ENCODE assay signal across 19 cellular contexts in the genomic region with DNA sequence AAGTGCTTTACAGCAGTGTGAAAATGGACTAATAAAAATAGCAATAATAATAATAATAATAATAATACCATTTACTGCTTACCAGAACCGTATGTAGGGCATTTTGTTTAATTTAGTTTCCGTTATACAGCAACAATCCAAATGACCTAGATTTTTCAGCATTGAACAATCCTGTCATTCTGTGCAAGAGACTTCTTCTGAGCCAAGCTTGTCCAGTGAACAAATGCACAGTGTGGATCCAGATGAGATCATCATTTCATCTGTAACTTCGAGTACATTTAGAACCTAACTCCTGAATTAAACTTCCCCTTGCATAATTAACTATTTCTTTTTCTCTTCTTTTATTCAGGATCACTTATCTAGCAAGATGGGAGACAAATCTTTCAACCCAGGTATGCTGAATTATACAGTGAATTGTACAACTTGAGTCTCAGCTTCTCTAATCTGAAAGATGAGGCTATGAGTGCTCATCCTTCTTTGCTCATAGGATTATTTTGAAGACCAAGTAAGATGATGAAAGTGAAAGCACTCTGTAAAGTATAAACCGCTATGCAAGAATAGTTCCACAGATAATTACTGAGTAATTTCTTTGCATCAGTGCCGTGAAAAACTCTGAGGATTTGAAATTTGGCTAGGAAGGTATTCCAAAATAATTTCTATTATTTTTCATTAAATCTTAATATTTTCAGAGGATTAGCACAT. TPM values are rescaled to one million over a fixed set of nuclear protein-coding genes. Genes with fewer than 3 reads are reported as not detected.
DNase-seq lines count a peak whose midpoint lies in the region; ATAC-seq, FAIRE-seq and TF ChIP-seq lines count a peak whose summit lies in the region.
"Had no signal": no experiment of that assay in that cellular context is flagged by ENCODE, and none has a peak within 500 bp of the region (broad histone marks: within the 10 kb centered on the region; RNA-seq: fewer than 3 reads in every experiment).

No MANE protein-coding gene starts in this region.

- H3K79me2 ChIP-seq in SK-N-SH (ENCODE audit: insufficient read depth), result no peaks in the 10 kb centered on the region

- no peaks in the 10 kb centered on the region for H3K36me3 ChIP-seq in SK-N-SH (replicated peaks in 1 of 2; ENCODE audit: control insufficient read depth in 1 of 2, insufficient read depth in 2 of 2, low read length in 1 of 2)
- H3K36me3 ChIP-seq in Caco-2 (ENCODE audit: control insufficient read depth, insufficient read depth, low read length), result no peaks in the 10 kb centered on the region
- H3K36me3 ChIP-seq in breast epithelium, result no peaks in the 10 kb centered on the region
- H3K36me3 ChIP-seq: sigmoid colon had no signal

- POLR2A ChIA-PET in SK-N-SH (lab: Yijun Ruan, JAX), result no interaction called here
- POLR2A ChIA-PET in Caco-2 (lab: Charles Lee), result no interaction called here

- no peaks in the 10 kb centered on the region for H3K36me3 Mint-ChIP-seq in Caco-2 (ENCODE audit: insufficient read depth, unreplicated experiment)

- no peaks in the 10 kb centered on the region for H3F3A ChIP-seq in SK-N-SH (replicated peaks; ENCODE audit: insufficient read depth)

- intact Hi-C loops in Caco-2 (cut with micrococcal nuclease; ENCODE audit: unreplicated experiment) (no loop called here), breast epithelium (cut with DNase I; ENCODE audit: low total_unique reads) (no loop called here)

- H2AFZ ChIP-seq in SK-N-SH (ENCODE audit: low read depth), result no peak overlapping the region

- TF ChIP-seq CTCF in SK-N-SH (IDR thresholded peaks at IDR 0.05), result no peak
- no peak for TF ChIP-seq CTCF in Caco-2 (IDR thresholded peaks at IDR 0.05; ENCODE audit: insufficient read depth in 1 of 2, low read depth in 1 of 2, low read length in 1 of 2, severe bottlenecking in 1 of 2, unreplicated experiment in 1 of 2)
- no peak for TF ChIP-seq CTCF in breast epithelium (IDR thresholded peaks at IDR 0.05)

- no peaks in the 10 kb centered on the region for H4K20me1 ChIP-seq in SK-N-SH (ENCODE audit: insufficient read depth)

- ATAC-seq in GM19468 (IDR thresholded peaks at IDR 0.05; ENCODE audit: extremely low read depth, unreplicated experiment) (peak; percentile 51), HG03064 (IDR thresholded peaks at IDR 0.05; ENCODE audit: low read depth, unreplicated experiment) (peak; percentile 44)

- TF ChIP-seq POLR2A in breast epithelium (IDR thresholded peaks at IDR 0.05), result no peak

- H3K9me2 ChIP-seq in SK-N-SH, result no peaks in the 10 kb centered on the region

- no peak overlapping the region for H3K27ac Mint-ChIP-seq in Caco-2 (ENCODE audit: unreplicated experiment)
- H3K27ac Mint-ChIP-seq: activated CD4-positive, alpha-beta memory T cell treated with anti-CD3 and anti-CD28 coated beads, Interleukin-2, amount 10 ng/mL, durations not matched to agents 7 days and 5 days; nephron had no signal

- BruUV-seq in Caco-2 (replicated peaks; lab: Mats Ljungman, UMichigan), result no TSS peak

- peak; percentile 64 for FAIRE-seq in GM18507 (lab: Jason Lieb, UNC)
- FAIRE-seq: bronchial epithelial cell, HTR-8/SVneo had no signal

- H3K27me3 Mint-ChIP-seq in Caco-2 (ENCODE audit: insufficient read depth, unreplicated experiment), result no peaks in the 10 kb centered on the region

- no peak overlapping the region for H3K9ac ChIP-seq in SK-N-SH

- H3K27me3 ChIP-seq in SK-N-SH (ENCODE audit: insufficient read depth) (no peaks in the 10 kb centered on the region), Caco-2 (replicated peaks; ENCODE audit: control insufficient read depth, insufficient read depth, low read length) (no peaks in the 10 kb centered on the region), breast epithelium (no peaks in the 10 kb centered on the region)
- H3K27me3 ChIP-seq: sigmoid colon had no signal

- no peak overlapping the region for H3K4me3 ChIP-seq in SK-N-SH (ENCODE audit: low read depth in 2 of 2, low read length in 1 of 2)
- no peak overlapping the region for H3K4me3 ChIP-seq in Caco-2 (ENCODE audit: low read depth, low read length)
- H3K4me3 ChIP-seq in breast epithelium, result no peak overlapping the region
- H3K4me3 ChIP-seq: sigmoid colon had no signal

- no peak for TF ChIP-seq EP300 in SK-N-SH (IDR thresholded peaks at IDR 0.05; ENCODE audit: borderline replicate concordance in 1 of 2, low read depth in 1 of 2, low read length in 1 of 2)

- peaks cover 20% of the 10 kb centered on the region for H3K9me3 Mint-ChIP-seq in Caco-2 (ENCODE audit: unreplicated experiment)
- H3K9me3 Mint-ChIP-seq: nephron had no signal

- CTCF ChIA-PET in SK-N-SH (lab: Yijun Ruan, JAX), result no interaction called here
- CTCF ChIA-PET in Caco-2 (lab: Charles Lee), result no interaction called here

- WGBS in SK-N-SH (ENCODE audit: low lambda C conversion rate), result 5% methylated on average over 5 of the region's 5 CpGs

- H3K4me1 ChIP-seq in SK-N-SH (ENCODE audit: control insufficient read depth in 1 of 2, insufficient read depth in 2 of 2, low read depth in 1 of 2, low read length in 1 of 2) (no peaks in the 10 kb centered on the region), Caco-2 (no peaks in the 10 kb centered on the region), breast epithelium (no peaks in the 10 kb centered on the region)
- H3K4me1 ChIP-seq: sigmoid colon had no signal

- no peak overlapping the region for H3K4me3 Mint-ChIP-seq in Caco-2 (ENCODE audit: unreplicated experiment)
- H3K4me3 Mint-ChIP-seq: activated CD4-positive, alpha-beta memory T cell treated with anti-CD3 and anti-CD28 coated beads, Interleukin-2, amount 10 ng/mL, durations not matched to agents 7 days and 5 days; nephron had no signal

- no peaks in the 10 kb centered on the region for H3K4me1 Mint-ChIP-seq in Caco-2 (ENCODE audit: low read depth, unreplicated experiment)
- H3K4me1 Mint-ChIP-seq: nephron had no signal

- DNase-seq in GM18507 (ENCODE audit: extremely low spot score, insufficient read length, low read depth), result no peak
- peak; percentile 18 for DNase-seq in globus pallidus (ENCODE audit: low spot score)
- no peak for DNase-seq in SK-N-SH
- DNase-seq in Caco-2, result no peak
- no peak for DNase-seq in AG08396 (ENCODE audit: low spot score)
- no peak for DNase-seq in breast epithelium (ENCODE audit: low spot score in 2 of 2)
- DNase-seq: activated CD4-positive, alpha-beta memory T cell treated with anti-CD3 and anti-CD28 coated beads, Interleukin-2, amount 10 ng/mL, durations not matched to agents 7 days and 5 days; activated gamma-delta T cell; head of caudate nucleus; left cardiac atrium; NCI-H510A; sigmoid colon had no signal

- no peak overlapping the region for H3K27ac ChIP-seq in SK-N-SH (ENCODE audit: low read depth in 2 of 2, low read length in 1 of 2)
- H3K27ac ChIP-seq in breast epithelium, result no peak overlapping the region
- H3K27ac ChIP-seq: sigmoid colon had no signal

- H3K4me2 ChIP-seq in SK-N-SH, result no peak overlapping the region

- TF ChIP-seq RAD21 in SK-N-SH (IDR thresholded peaks at IDR 0.05; ENCODE audit: low read length), result no peak

- H3K9me3 ChIP-seq in SK-N-SH, result no peaks in the 10 kb centered on the region
- no peaks in the 10 kb centered on the region for H3K9me3 ChIP-seq in Caco-2
- H3K9me3 ChIP-seq in breast epithelium, result no peaks in the 10 kb centered on the region
- H3K9me3 ChIP-seq: sigmoid colon had no signal

TF ChIP-seq in SK-N-SH, 30 proteins besides CTCF, POLR2A, EP300 and RAD21:
- TF ChIP-seq EZH2phosphoT487 (IDR thresholded peaks at IDR 0.05; ENCODE audit: borderline replicate concordance, low read depth) (no peak), NRF1 (IDR thresholded peaks at IDR 0.05; ENCODE audit: low read depth, low read length) (no peak), GATA2 (CRISPR knock-in tag; IDR thresholded peaks at IDR 0.05) (no peak), MXI1 (IDR thresholded peaks at IDR 0.05; ENCODE audit: low read depth, low read length) (no peak), MEF2A (IDR thresholded peaks at IDR 0.05; ENCODE audit: borderline replicate concordance, low read depth) (no peak), FOSL2 (IDR thresholded peaks at IDR 0.05; ENCODE audit: borderline replicate concordance, low read depth) (no peak), TCF12 (IDR thresholded peaks at IDR 0.05) (no peak), RCOR1 (IDR thresholded peaks at IDR 0.05; ENCODE audit: low read length) (no peak), TEAD4 (IDR thresholded peaks at IDR 0.05; ENCODE audit: borderline replicate concordance, insufficient read depth) (no peak)
- TF ChIP-seq, protein P1, sequence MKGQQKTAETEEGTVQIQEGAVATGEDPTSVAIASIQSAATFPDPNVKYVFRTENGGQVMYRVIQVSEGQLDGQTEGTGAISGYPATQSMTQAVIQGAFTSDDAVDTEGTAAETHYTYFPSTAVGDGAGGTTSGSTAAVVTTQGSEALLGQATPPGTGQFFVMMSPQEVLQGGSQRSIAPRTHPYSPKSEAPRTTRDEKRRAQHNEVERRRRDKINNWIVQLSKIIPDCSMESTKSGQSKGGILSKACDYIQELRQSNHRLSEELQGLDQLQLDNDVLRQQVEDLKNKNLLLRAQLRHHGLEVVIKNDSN (IDR thresholded peaks at IDR 0.05; ENCODE audit: borderline replicate concordance, low read depth), result no peak

RNA-seq across cellular contexts. Expression of a gene that starts 6.6 kb away (rescaled TPM):
- polyA plus RNA-seq in SK-N-SH (2012; rRNA removed), result not detected in 2 replicates
- polyA plus RNA-seq in SK-N-SH (2012; cell fraction: cytosol; rRNA removed), result not detected in 2 replicates
- polyA plus RNA-seq in SK-N-SH (2012; cell fraction: nucleus; rRNA removed), result not detected in 2 replicates
- not detected in 2 replicates for total RNA-seq in Caco-2 (2022)
- total RNA-seq in breast epithelium, result under 1 TPM in 1 of 3 donors, not detected in 2; under 0.01 TPM
- total RNA-seq: bronchial epithelial cell, left cardiac atrium, RPMI7951, sigmoid colon had no signal
- polyA plus RNA-seq: BJ had no signal
